In genomic region chr6:137625100-137625661, GRCh38 we compare ENCODE assay signal across 29 cellular contexts.
"Had no signal": no experiment of that assay in that cellular context is flagged by ENCODE, and none has a peak within 500 bp of the region (broad histone marks: within the 10 kb centered on the region; RNA-seq: fewer than 3 reads in every experiment).

No MANE protein-coding gene starts in this region.

- FAIRE-seq: bronchial epithelial cell had no signal

- H3K4me3 ChIP-seq: adrenal gland had no signal

- ATAC-seq: activated naive CD4-positive, alpha-beta T cell treated with anti-CD3 and anti-CD28 coated beads, Interleukin-2, amount 50 U/mL, for 72 hours; activated T-cell treated with anti-CD3 and anti-CD28 coated beads, Interleukin-2, amount 50 U/mL, for 4 hours; Panc1; Right ventricle myocardium inferior had no signal

- H3K4me1 ChIP-seq: adrenal gland had no signal

- H3K36me3 ChIP-seq: adrenal gland had no signal

- H3K9me3 ChIP-seq: adrenal gland had no signal

- H3K27ac ChIP-seq: adrenal gland had no signal

- DNase-seq: activated B cell treated with CpG ODN at 0.5 μM for 24 hours; activated CD4-positive, alpha-beta memory T cell treated with anti-CD3 and anti-CD28 coated beads for 36 hours; activated CD4-positive, alpha-beta T cell treated with anti-CD3 and anti-CD28 coated beads for 4 hours; activated CD4-positive, alpha-beta T cell treated with anti-CD3 and anti-CD28 coated beads, Interleukin-2, amount 50 U/mL, for 1 hour; activated CD4-positive, CD25-positive, alpha-beta regulatory T cell treated with anti-CD3 and anti-CD28 coated beads, Interleukin-2, amount 50 U/mL, for 72 hours; activated CD8-positive, alpha-beta memory T cell treated with anti-CD3 and anti-CD28 coated beads, Interleukin-2, amount 50 U/mL, for 4 hours; activated gamma-delta T cell treated with Interleukin-2 at 50 U/mL for 16 hours; activated naive CD4-positive, alpha-beta T cell treated with anti-CD3 and anti-CD28 coated beads for 36 hours; activated T-cell treated with anti-CD3 and anti-CD28 coated beads for 4 hours; activated T-cell treated with anti-CD3 and anti-CD28 coated beads, Interleukin-2, amount 50 U/mL, for 4 hours; adrenal gland; anterior cingulate cortex; caudate nucleus; cerebellar nuclear complex; NCI-H1105; NCI-H1417 treated with DMSO at 0.1 percent for 48 hours; NCI-H1694; NCI-H1930; NCI-H2081 treated with DMSO at 0.1 percent for 48 hours; NCI-H226; NCI-H446 treated with DMSO at 0.1 percent for 48 hours; NCI-H69; NCI-H82; SIG-M5; T1000 had no signal
